8 cellular contexts compared by ENCODE assay signal in genomic region chr20:20780127-20780822, GRCh38.
A peak's percentile ranks its signal among the peaks of the same experiment; 100 is the strongest.
DNase-seq lines count a peak whose midpoint lies in the region; ATAC-seq and TF ChIP-seq lines count a peak whose summit lies in the region.

No MANE protein-coding gene starts in this region.

- H3K14ac ChIP-seq in mesenchymal stem cell (ENCODE audit: low read length in 2 of 2): no peak overlapping the region

- 28% methylated on average over 7 of the region's 7 CpGs for WGBS in liver
- WGBS in mesenchymal stem cell: 67% methylated on average over 6 of the region's 7 CpGs

- H3K27me3 ChIP-seq in liver (ENCODE audit: control insufficient read depth in 4 of 4, insufficient read depth in 4 of 4, low read length in 3 of 4) (no peaks in the 10 kb centered on the region), mesenchymal stem cell (ENCODE audit: control insufficient read depth in 1 of 2, insufficient read depth in 1 of 2, low read length in 2 of 2) (no peaks in the 10 kb centered on the region)

- H3K9ac ChIP-seq in liver (ENCODE audit: low read depth in 1 of 2, low read length in 2 of 2): no peak overlapping the region
- no peak overlapping the region for H3K9ac ChIP-seq in mesenchymal stem cell (ENCODE audit: low read length)

- H2BK5ac ChIP-seq in mesenchymal stem cell (ENCODE audit: low read depth, low read length, poor library complexity, severe bottlenecking): no peak overlapping the region

- no peak overlapping the region for H2BK12ac ChIP-seq in mesenchymal stem cell (ENCODE audit: low read length in 2 of 2)

- H2AFZ ChIP-seq in mesenchymal stem cell (ENCODE audit: low read depth, low read length): no peak overlapping the region

- TF ChIP-seq CTCF in liver (IDR thresholded peaks at IDR 0.05; ENCODE audit: low read depth, low read length, missing input control): no peak

- no peaks in the 10 kb centered on the region for H3K9me3 ChIP-seq in liver (ENCODE audit: control insufficient read depth in 4 of 4, low read length in 3 of 4)
- H3K9me3 ChIP-seq in mesenchymal stem cell (ENCODE audit: control insufficient read depth, low read length): no peaks in the 10 kb centered on the region

- no peaks in the 10 kb centered on the region for H3K36me3 ChIP-seq in liver (ENCODE audit: control insufficient read depth in 4 of 4, insufficient read depth in 3 of 4, low read depth in 1 of 4, low read length in 3 of 4)
- no peaks in the 10 kb centered on the region for H3K36me3 ChIP-seq in mesenchymal stem cell (ENCODE audit: control insufficient read depth in 1 of 2, insufficient read depth in 2 of 2, low read depth in 1 of 2, low read length in 2 of 2)

- H4K8ac ChIP-seq in mesenchymal stem cell (ENCODE audit: low read length): no peak overlapping the region

- H2BK120ac ChIP-seq in mesenchymal stem cell (ENCODE audit: low read depth, low read length): no peak overlapping the region

- no peak overlapping the region for H3K4ac ChIP-seq in mesenchymal stem cell (ENCODE audit: low read depth in 1 of 2, low read length in 2 of 2)

- peak overlapping the region; percentile 1 to 36 for H3K27ac ChIP-seq in liver (ENCODE audit: low read depth in 1 of 2, low read length in 2 of 2)
- H3K27ac ChIP-seq in mesenchymal stem cell (ENCODE audit: low read length, poor library complexity, severe bottlenecking): no peak overlapping the region

- no peak overlapping the region for H3K18ac ChIP-seq in mesenchymal stem cell (ENCODE audit: low read depth in 1 of 2, low read length in 2 of 2)

- no peak overlapping the region for H3K23ac ChIP-seq in mesenchymal stem cell (ENCODE audit: low read length in 2 of 2)

- TF ChIP-seq RAD21 in liver (IDR thresholded peaks at IDR 0.05): peak; percentile 49 to 68

- no peaks in the 10 kb centered on the region for H3K79me1 ChIP-seq in mesenchymal stem cell (replicated peaks; ENCODE audit: low read length, poor library complexity, severe bottlenecking)

- ATAC-seq in GM21423 (IDR thresholded peaks at IDR 0.05; ENCODE audit: unreplicated experiment) (peak; percentile 83), SK-N-SH treated with all-trans-retinoic acid at 6 μM for 48 hours (no peak), GM19035 (IDR thresholded peaks at IDR 0.05; ENCODE audit: unreplicated experiment) (no peak)

- H2BK15ac ChIP-seq in mesenchymal stem cell (ENCODE audit: low read depth, poor library complexity, severe bottlenecking): no peak overlapping the region

- H3K4me3 ChIP-seq in liver (ENCODE audit: low read depth in 1 of 3, low read length in 3 of 3) (no peak overlapping the region), mesenchymal stem cell (ENCODE audit: insufficient read depth in 1 of 2, low read depth in 1 of 2, low read length in 2 of 2) (no peak overlapping the region)

- peak; percentile 99 for DNase-seq in Kasumi-1 (lab: John Stamatoyannopoulos, UW)
- DNase-seq in amniotic epithelial cell (ENCODE audit: low read depth): peak; percentile 2
- no peak for DNase-seq in mesenchymal stem cell
- no peak for DNase-seq in NCI-H345 treated with DMSO at 0.1 percent for 48 hours (lab: John Stamatoyannopoulos, UW; ENCODE audit: unreplicated experiment)

- no peak overlapping the region for H3K4me2 ChIP-seq in mesenchymal stem cell (ENCODE audit: low read length, poor library complexity, severe bottlenecking)

- no peak overlapping the region for H2AK5ac ChIP-seq in mesenchymal stem cell (ENCODE audit: low read length, severe bottlenecking)

- no peak overlapping the region for H4K91ac ChIP-seq in mesenchymal stem cell (ENCODE audit: low read length)

- H3K4me1 ChIP-seq in liver (ENCODE audit: control insufficient read depth in 4 of 4, insufficient read depth in 4 of 4, low read length in 3 of 4) (peaks cover 2 to 36% (median 20%) of the 10 kb centered on the region in 4 donors), mesenchymal stem cell (ENCODE audit: control insufficient read depth, insufficient read depth, low read depth, low read length) (no peaks in the 10 kb centered on the region)

TF ChIP-seq in liver, 16 proteins besides CTCF, POLR2A, EP300 and RAD21 (continues in another document):
- no peak for TF ChIP-seq GABPA (IDR thresholded peaks at IDR 0.05 in 1 of 2, conservative IDR thresholded peaks at IDR 0.05 in 1 of 2)
- TF ChIP-seq FOXA2 (IDR thresholded peaks at IDR 0.05): peak; percentile 4
- TF ChIP-seq, protein P1, sequence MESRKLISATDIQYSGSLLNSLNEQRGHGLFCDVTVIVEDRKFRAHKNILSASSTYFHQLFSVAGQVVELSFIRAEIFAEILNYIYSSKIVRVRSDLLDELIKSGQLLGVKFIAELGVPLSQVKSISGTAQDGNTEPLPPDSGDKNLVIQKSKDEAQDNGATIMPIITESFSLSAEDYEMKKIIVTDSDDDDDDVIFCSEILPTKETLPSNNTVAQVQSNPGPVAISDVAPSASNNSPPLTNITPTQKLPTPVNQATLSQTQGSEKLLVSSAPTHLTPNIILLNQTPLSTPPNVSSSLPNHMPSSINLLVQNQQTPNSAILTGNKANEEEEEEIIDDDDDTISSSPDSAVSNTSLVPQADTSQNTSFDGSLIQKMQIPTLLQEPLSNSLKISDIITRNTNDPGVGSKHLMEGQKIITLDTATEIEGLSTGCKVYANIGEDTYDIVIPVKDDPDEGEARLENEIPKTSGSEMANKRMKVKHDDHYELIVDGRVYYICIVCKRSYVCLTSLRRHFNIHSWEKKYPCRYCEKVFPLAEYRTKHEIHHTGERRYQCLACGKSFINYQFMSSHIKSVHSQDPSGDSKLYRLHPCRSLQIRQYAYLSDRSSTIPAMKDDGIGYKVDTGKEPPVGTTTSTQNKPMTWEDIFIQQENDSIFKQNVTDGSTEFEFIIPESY (IDR thresholded peaks at IDR 0.05): no peak
- TF ChIP-seq, protein P2, sequence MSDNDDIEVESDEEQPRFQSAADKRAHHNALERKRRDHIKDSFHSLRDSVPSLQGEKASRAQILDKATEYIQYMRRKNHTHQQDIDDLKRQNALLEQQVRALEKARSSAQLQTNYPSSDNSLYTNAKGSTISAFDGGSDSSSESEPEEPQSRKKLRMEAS (IDR thresholded peaks at IDR 0.05): peak; percentile 57
- TF ChIP-seq SP1 (IDR thresholded peaks at IDR 0.05): peak; percentile 64
- TF ChIP-seq YY1 (IDR thresholded peaks at IDR 0.05): peak; percentile 92
- TF ChIP-seq EGR1 (IDR thresholded peaks at IDR 0.05; ENCODE audit: low read depth in 2 of 2): no peak
- peak; percentile 66 for TF ChIP-seq HNF4A (conservative IDR thresholded peaks at IDR 0.05)
- no peak for TF ChIP-seq FOXA1 (IDR thresholded peaks at IDR 0.05)
- TF ChIP-seq TAF1 (conservative IDR thresholded peaks at IDR 0.05): no peak
- no peak for TF ChIP-seq NR2F2 (IDR thresholded peaks at IDR 0.05)
- peak in 1 of 2 donors; percentile 51 for TF ChIP-seq JUND (IDR thresholded peaks at IDR 0.05)
- TF ChIP-seq RXRA (IDR thresholded peaks at IDR 0.05): peak; percentile 51 to 77

TF ChIP-seq in SK-N-SH treated with all-trans-retinoic acid at 6 μM for 48 hours, 23 proteins besides CTCF, POLR2A, EP300 and RAD21 (continues in another document):
- no peak for TF ChIP-seq CSRNP3 (CRISPR knock-in tag; IDR thresholded peaks at IDR 0.05)
- TF ChIP-seq, protein P3, sequence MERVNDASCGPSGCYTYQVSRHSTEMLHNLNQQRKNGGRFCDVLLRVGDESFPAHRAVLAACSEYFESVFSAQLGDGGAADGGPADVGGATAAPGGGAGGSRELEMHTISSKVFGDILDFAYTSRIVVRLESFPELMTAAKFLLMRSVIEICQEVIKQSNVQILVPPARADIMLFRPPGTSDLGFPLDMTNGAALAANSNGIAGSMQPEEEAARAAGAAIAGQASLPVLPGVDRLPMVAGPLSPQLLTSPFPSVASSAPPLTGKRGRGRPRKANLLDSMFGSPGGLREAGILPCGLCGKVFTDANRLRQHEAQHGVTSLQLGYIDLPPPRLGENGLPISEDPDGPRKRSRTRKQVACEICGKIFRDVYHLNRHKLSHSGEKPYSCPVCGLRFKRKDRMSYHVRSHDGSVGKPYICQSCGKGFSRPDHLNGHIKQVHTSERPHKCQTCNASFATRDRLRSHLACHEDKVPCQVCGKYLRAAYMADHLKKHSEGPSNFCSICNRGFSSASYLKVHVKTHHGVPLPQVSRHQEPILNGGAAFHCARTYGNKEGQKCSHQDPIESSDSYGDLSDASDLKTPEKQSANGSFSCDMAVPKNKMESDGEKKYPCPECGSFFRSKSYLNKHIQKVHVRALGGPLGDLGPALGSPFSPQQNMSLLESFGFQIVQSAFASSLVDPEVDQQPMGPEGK (CRISPR knock-in tag; IDR thresholded peaks at IDR 0.05; ENCODE audit: borderline replicate concordance): no peak
- no peak for TF ChIP-seq BACH2 (CRISPR knock-in tag; IDR thresholded peaks at IDR 0.05; ENCODE audit: borderline replicate concordance)
- TF ChIP-seq ZNF70 (CRISPR knock-in tag; IDR thresholded peaks at IDR 0.05): no peak
- TF ChIP-seq TCF4 (CRISPR knock-in tag; IDR thresholded peaks at IDR 0.05; ENCODE audit: borderline replicate concordance): no peak
- no peak for TF ChIP-seq CSDC2 (CRISPR knock-in tag; IDR thresholded peaks at IDR 0.05)
- TF ChIP-seq, protein P4, sequence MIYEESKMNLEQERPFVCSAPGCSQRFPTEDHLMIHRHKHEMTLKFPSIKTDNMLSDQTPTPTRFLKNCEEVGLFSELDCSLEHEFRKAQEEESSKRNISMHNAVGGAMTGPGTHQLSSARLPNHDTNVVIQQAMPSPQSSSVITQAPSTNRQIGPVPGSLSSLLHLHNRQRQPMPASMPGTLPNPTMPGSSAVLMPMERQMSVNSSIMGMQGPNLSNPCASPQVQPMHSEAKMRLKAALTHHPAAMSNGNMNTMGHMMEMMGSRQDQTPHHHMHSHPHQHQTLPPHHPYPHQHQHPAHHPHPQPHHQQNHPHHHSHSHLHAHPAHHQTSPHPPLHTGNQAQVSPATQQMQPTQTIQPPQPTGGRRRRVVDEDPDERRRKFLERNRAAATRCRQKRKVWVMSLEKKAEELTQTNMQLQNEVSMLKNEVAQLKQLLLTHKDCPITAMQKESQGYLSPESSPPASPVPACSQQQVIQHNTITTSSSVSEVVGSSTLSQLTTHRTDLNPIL (CRISPR knock-in tag; IDR thresholded peaks at IDR 0.05; ENCODE audit: low read depth): no peak
- no peak for TF ChIP-seq ZNF565 (CRISPR knock-in tag; conservative IDR thresholded peaks at IDR 0.05; ENCODE audit: low read depth)
- no peak for TF ChIP-seq ESRRG (CRISPR knock-in tag; IDR thresholded peaks at IDR 0.05)
- TF ChIP-seq GLIS3 (CRISPR knock-in tag; IDR thresholded peaks at IDR 0.05): no peak

Comparison
In these comparisons a context has a peak if more than half of its experiments do, and no peak if none do; other contexts are left out.
1. DNase-seq: peak in Kasumi-1 (2 of 2) and amniotic epithelial cell (single experiment); none in mesenchymal stem cell (single experiment) and NCI-H345 treated with DMSO at 0.1 percent for 48 hours (single experiment).